In the genomic region with DNA sequence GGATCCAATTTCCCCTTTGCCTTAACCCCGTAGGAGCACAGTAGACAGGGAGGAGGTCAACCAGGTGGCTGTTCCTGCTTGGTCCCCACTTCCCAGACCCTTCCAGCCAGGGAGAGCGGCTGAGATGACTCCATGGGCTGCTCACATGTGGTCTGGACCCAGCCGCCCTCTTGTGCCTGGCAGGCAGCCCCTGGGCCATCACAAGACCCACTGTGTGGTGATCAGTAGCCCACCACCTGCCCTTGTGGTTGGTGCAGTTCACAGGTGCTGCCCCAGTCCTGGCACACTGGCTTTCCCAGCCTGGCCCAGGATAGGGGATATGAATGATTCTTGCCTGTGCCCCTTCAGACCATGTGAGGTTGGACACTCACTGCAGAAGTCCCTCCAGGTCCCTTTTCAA, we compare ENCODE assay signal across 24 cellular contexts.
"Had no signal": no experiment of that assay in that cellular context is flagged by ENCODE, and none has a peak within 500 bp of the region (broad histone marks: within the 10 kb centered on the region; RNA-seq: fewer than 3 reads in every experiment).

No MANE protein-coding gene starts in this region.

- H3K4me3 ChIP-seq: stomach, suprapubic skin, testis, thoracic aorta, thyroid gland, tibial artery, tibial nerve, transverse colon, upper lobe of left lung, uterus, vagina had no signal

- H3K4me1 ChIP-seq: stomach, suprapubic skin, testis, thyroid gland, tibial artery, tibial nerve, transverse colon, upper lobe of left lung, uterus, vagina had no signal

- H3K27ac ChIP-seq: stomach, suprapubic skin, testis, thoracic aorta, thyroid gland, tibial artery, tibial nerve, transverse colon, upper lobe of left lung, uterus, vagina had no signal

- H3K36me3 ChIP-seq: stomach, suprapubic skin, thoracic aorta, thyroid gland, tibial artery, tibial nerve, transverse colon, upper lobe of left lung, uterus, vagina had no signal

- H3K27me3 ChIP-seq: stomach, suprapubic skin, testis, thyroid gland, tibial artery, tibial nerve, transverse colon, upper lobe of left lung, uterus, vagina had no signal

- ATAC-seq: stimulated activated effector memory CD8-positive, alpha-beta T cell treated with anti-CD3 and anti-CD28 coated beads, Interleukin-12 subunit alpha, Interleukin-12 subunit beta, amount 100 ng/mL, for 72 hours; stimulated activated memory B cell treated with anti-CD40 and anti-IgM and Interleukin-4, amounts not matched to agents 10 μg/mL and 1 μg/mL and 100 μg/mL, for 72 hours; stimulated activated naive B cell treated with anti-CD40 and anti-IgM and Interleukin-4, amounts not matched to agents 10 μg/mL and 1 μg/mL and 100 μg/mL, for 72 hours; stimulated activated naive CD8-positive, alpha-beta T cell treated with anti-CD3 and anti-CD28 coated beads, Interleukin-15, amount 100 ng/mL, for 72 hours; stimulated activated naive CD8-positive, alpha-beta T cell treated with anti-CD3 and anti-CD28 coated beads, Interleukin-15, Interleukin-2, amounts not matched to agents 100 U/mL and 50 U/mL, for 24 hours had no signal

- DNase-seq: stimulated activated CD4-positive, alpha-beta T cell treated with anti-CD3 and anti-CD28 coated beads, Interleukin-4, amount 100 ng/mL, for 1 hour; stimulated activated CD4-positive, alpha-beta T cell treated with anti-CD3 and anti-CD28 coated beads, Interleukin-4, amount 100 ng/mL, for 24 hours; stimulated activated CD4-positive, alpha-beta T cell treated with anti-CD3 and anti-CD28 coated beads, Interleukin-4, amount 100 ng/mL, for 4 hours; stimulated activated CD8-positive, alpha-beta memory T cell treated with anti-CD3 and anti-CD28 coated beads, Interleukin-4, amount 100 ng/mL, for 48 hours; stimulated activated naive B cell treated with anti-CD40 and anti-IgM and Interleukin-4, amounts not matched to agents 10 μg/mL and 1 μg/mL and 100 μg/mL, for 72 hours; stimulated activated naive CD4-positive, alpha-beta T cell; stimulated activated naive CD4-positive, alpha-beta T cell treated with Interleukin-2 at 50 U/mL for 16 hours; stimulated activated naive CD8-positive, alpha-beta T cell treated with anti-CD3 and anti-CD28 coated beads, Interleukin-15, amount 100 ng/mL, for 72 hours; stimulated activated naive CD8-positive, alpha-beta T cell treated with anti-CD3 and anti-CD28 coated beads, Interleukin-15, Interleukin-2, amounts not matched to agents 100 U/mL and 50 U/mL, for 24 hours; stomach; substantia nigra; testis; thyroid gland; tibial artery; transverse colon; trophoblast cell; uterus had no signal

- H3K9me3 ChIP-seq: suprapubic skin, testis, thoracic aorta, thyroid gland, tibial artery, tibial nerve, transverse colon, upper lobe of left lung, uterus, vagina had no signal
